Comparison of ENCODE assay signal across 18 cellular contexts in genomic region chr10:105973252-105973877, GRCh38.
DNase-seq lines count a peak whose midpoint lies in the region.
"Had no signal": no experiment of that assay in that cellular context is flagged by ENCODE, and none has a peak within 500 bp of the region (broad histone marks: within the 10 kb centered on the region; RNA-seq: fewer than 3 reads in every experiment).

No MANE protein-coding gene starts in this region.

- H3K27me3 Mint-ChIP-seq in activated naive CD4-positive, alpha-beta T cell treated with anti-CD3 and anti-CD28 coated beads for 36 hours (ENCODE audit: low read depth): no peaks in the 10 kb centered on the region
- H3K27me3 Mint-ChIP-seq: activated CD4-positive, alpha-beta memory T cell treated with anti-CD3 and anti-CD28 coated beads for 36 hours; central memory CD8-positive, alpha-beta T cell had no signal

- no peaks in the 10 kb centered on the region for H3K36me3 ChIP-seq in HUES64 (ENCODE audit: insufficient read depth, low read length)
- H3K36me3 ChIP-seq: ovary, sigmoid colon, thyroid gland had no signal

- WGBS in HUES64: 71% methylated on average over 5 of the region's 5 CpGs

- no peak overlapping the region for H3K27ac Mint-ChIP-seq in activated naive CD4-positive, alpha-beta T cell treated with anti-CD3 and anti-CD28 coated beads for 36 hours
- H3K27ac Mint-ChIP-seq: activated CD4-positive, alpha-beta memory T cell treated with anti-CD3 and anti-CD28 coated beads for 36 hours had no signal

- H3K4me3 Mint-ChIP-seq in activated naive CD4-positive, alpha-beta T cell treated with anti-CD3 and anti-CD28 coated beads for 36 hours: no peak overlapping the region
- H3K4me3 Mint-ChIP-seq: activated CD4-positive, alpha-beta memory T cell treated with anti-CD3 and anti-CD28 coated beads for 36 hours; central memory CD8-positive, alpha-beta T cell had no signal

- CTCF ChIA-PET in activated naive CD4-positive, alpha-beta T cell treated with anti-CD3 and anti-CD28 coated beads for 36 hours (lab: Charles Lee): no interaction called here

- no peaks in the 10 kb centered on the region for H3K9me3 ChIP-seq in HUES64 (ENCODE audit: insufficient read depth, low read depth, low read length)
- H3K9me3 ChIP-seq: ovary, sigmoid colon, thyroid gland had no signal

- H3K4me3 ChIP-seq in HUES64 (ENCODE audit: low read length): no peak overlapping the region
- H3K4me3 ChIP-seq: ovary, sigmoid colon, thyroid gland had no signal

- H3K4me1 ChIP-seq in HUES64 (ENCODE audit: insufficient read depth, low read length): peaks cover 31% of the 10 kb centered on the region
- H3K4me1 ChIP-seq: thyroid gland had no signal

- H3K9me3 Mint-ChIP-seq in activated naive CD4-positive, alpha-beta T cell treated with anti-CD3 and anti-CD28 coated beads for 36 hours: no peaks in the 10 kb centered on the region
- H3K9me3 Mint-ChIP-seq: activated CD4-positive, alpha-beta memory T cell treated with anti-CD3 and anti-CD28 coated beads for 36 hours had no signal

- H3K27me3 ChIP-seq in HUES64 (ENCODE audit: insufficient read depth, low read length): no peaks in the 10 kb centered on the region
- H3K27me3 ChIP-seq: ovary, sigmoid colon, thyroid gland had no signal

- no peaks in the 10 kb centered on the region for H3K36me3 Mint-ChIP-seq in activated naive CD4-positive, alpha-beta T cell treated with anti-CD3 and anti-CD28 coated beads for 36 hours (ENCODE audit: low read depth)
- H3K36me3 Mint-ChIP-seq: activated CD4-positive, alpha-beta memory T cell treated with anti-CD3 and anti-CD28 coated beads for 36 hours had no signal

- intact Hi-C loops in activated naive CD4-positive, alpha-beta T cell treated with anti-CD3 and anti-CD28 coated beads for 36 hours (cut with micrococcal nuclease): loop anchor here (5.0 kb wide), 1 partner anchor 176 kb away; no protein-coding TSS in a partner anchor

- no peaks in the 10 kb centered on the region for H3K4me1 Mint-ChIP-seq in activated naive CD4-positive, alpha-beta T cell treated with anti-CD3 and anti-CD28 coated beads for 36 hours (ENCODE audit: low read depth)
- H3K4me1 Mint-ChIP-seq: central memory CD8-positive, alpha-beta T cell had no signal

- DNase-seq in AG20443 (ENCODE audit: low spot score): peak; percentile 23
- DNase-seq in SHP77 treated with DMSO at 0.1 percent for 48 hours (lab: John Stamatoyannopoulos, UW): peak; percentile 46
- DNase-seq in iPS-NIHi7 (ENCODE audit: extremely low spot score): peak; percentile 21
- DNase-seq in activated naive CD4-positive, alpha-beta T cell treated with anti-CD3 and anti-CD28 coated beads for 36 hours: no peak
- no peak for DNase-seq in NK-92 (lab: John Stamatoyannopoulos, UW; ENCODE audit: unreplicated experiment)
- no peak for DNase-seq in dedifferentiated amniotic fluid mesenchymal stem cell (ENCODE audit: extremely low spot score)
- DNase-seq in NCI-H2081 treated with DMSO at 0.1 percent for 48 hours (lab: John Stamatoyannopoulos, UW): no peak
- DNase-seq: activated CD4-positive, alpha-beta memory T cell treated with anti-CD3 and anti-CD28 coated beads for 36 hours; activated naive CD4-positive, alpha-beta T cell treated with Interleukin-2 at 50 U/mL for 16 hours; AML-193; effector memory CD4-positive, alpha-beta T cell; NCI-H1105; ovary; sigmoid colon; stimulated activated naive CD4-positive, alpha-beta T cell treated with Interleukin-2 at 50 U/mL for 16 hours; thyroid gland had no signal

- no peak overlapping the region; the same call in 1 of the 2 replicates for H3K27ac ChIP-seq in HUES64 (ENCODE audit: low read depth, low read length)
- H3K27ac ChIP-seq: ovary, sigmoid colon, thyroid gland had no signal

- peak overlapping the region; percentile 1; the same call in 1 of the 2 replicates for H3K9ac ChIP-seq in HUES64 (ENCODE audit: low read depth, low read length)

Comparison
In these comparisons a context has a peak if more than half of its experiments do, and no peak if none do; other contexts are left out.
1. DNase-seq: peak in AG20443 (single experiment), SHP77 treated with DMSO at 0.1 percent for 48 hours (single experiment) and iPS-NIHi7 (single experiment); none in activated naive CD4-positive, alpha-beta T cell treated with anti-CD3 and anti-CD28 coated beads for 36 hours (single experiment), NK-92 (single experiment), dedifferentiated amniotic fluid mesenchymal stem cell (single experiment) and NCI-H2081 treated with DMSO at 0.1 percent for 48 hours (single experiment).